10 cellular contexts compared by ENCODE assay signal in the genomic region with DNA sequence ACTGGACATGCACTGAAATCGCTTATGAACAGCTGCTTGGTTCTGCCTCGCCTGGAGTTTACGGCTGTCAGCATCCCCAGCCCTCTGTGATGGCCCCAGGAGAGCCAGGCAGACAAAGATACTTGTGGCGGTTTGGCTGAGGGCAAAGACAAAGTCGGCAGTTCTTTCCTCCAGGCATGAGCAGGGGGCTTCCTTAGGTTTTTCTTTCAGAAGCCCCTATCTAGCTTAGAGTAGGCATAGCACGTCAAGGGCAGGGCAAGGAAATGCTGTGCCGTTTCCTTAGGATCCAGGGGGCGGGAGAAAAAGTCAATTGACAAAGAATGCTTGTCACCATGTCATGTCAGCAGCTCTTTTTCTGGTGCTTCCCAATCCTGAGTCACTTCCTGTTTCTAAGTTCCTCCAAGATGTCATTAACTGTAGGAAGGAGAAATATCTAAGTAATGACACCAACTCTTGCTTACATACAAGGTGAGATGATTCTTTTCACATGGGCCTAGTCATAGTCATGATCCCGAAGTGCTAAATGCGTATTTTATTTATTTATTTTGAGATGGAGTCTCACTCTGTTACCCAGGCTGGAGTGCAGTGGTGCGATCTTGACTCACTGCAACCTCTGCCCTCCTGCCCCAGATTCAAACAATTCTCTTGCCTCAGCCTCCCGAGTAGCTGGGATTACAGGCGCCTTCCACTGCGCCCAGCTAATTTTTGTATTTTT. TPM values are rescaled to one million over a fixed set of nuclear protein-coding genes. Genes with fewer than 3 reads are reported as not detected.
DNase-seq lines count a peak whose midpoint lies in the region; ATAC-seq and TF ChIP-seq lines count a peak whose summit lies in the region.
"Had no signal": no experiment of that assay in that cellular context is flagged by ENCODE, and none has a peak within 500 bp of the region (broad histone marks: within the 10 kb centered on the region; RNA-seq: fewer than 3 reads in every experiment).

No MANE protein-coding gene starts in this region.

- in situ Hi-C loops in G401 (cut with HindIII; ENCODE audit: low sequenced_read_pairs): no loop called here

- no peak overlapping the region for H2BK5ac ChIP-seq in trophoblast cell (ENCODE audit: low read depth, low read length, poor library complexity)

- no CpG with 5 or more reads among the region's 14 CpGs for WGBS in trophoblast cell (ENCODE audit: extremely low coverage, insufficient coverage, insufficient read length)

- no peak overlapping the region for H2BK120ac ChIP-seq in trophoblast cell (ENCODE audit: insufficient read depth, low read length, poor library complexity)

- H3K14ac ChIP-seq in trophoblast cell (ENCODE audit: low read length): no peak overlapping the region

- H3K4ac ChIP-seq in trophoblast cell (ENCODE audit: low read depth, low read length): no peak overlapping the region

- H3K4me3 ChIP-seq in fibroblast of lung (replicated peaks in 1 of 4; ENCODE audit: control extremely low read depth in 1 of 4, insufficient read depth in 1 of 4, low read depth in 3 of 4, low read length in 4 of 4) (no peak overlapping the region), trophoblast cell (ENCODE audit: low read depth, low read length) (no peak overlapping the region)
- H3K4me3 ChIP-seq: adrenal gland had no signal

- H3K18ac ChIP-seq in trophoblast cell (ENCODE audit: low read length): no peak overlapping the region

- no peak overlapping the region for H2AFZ ChIP-seq in fibroblast of lung (ENCODE audit: low read length)
- no peak overlapping the region for H2AFZ ChIP-seq in trophoblast cell (ENCODE audit: insufficient read depth, low read length, poor library complexity)

- H3K79me2 ChIP-seq in fibroblast of lung (ENCODE audit: control insufficient read depth, insufficient read depth, low read length) (peaks cover 7% of the 10 kb centered on the region), trophoblast cell (ENCODE audit: control insufficient read depth, insufficient read depth, low read length, poor library complexity) (no peaks in the 10 kb centered on the region)

- no peaks in the 10 kb centered on the region for H4K20me1 ChIP-seq in fibroblast of lung (ENCODE audit: control insufficient read depth, extremely low read depth, insufficient read depth, low read length)

- H3K4me1 ChIP-seq in fibroblast of lung (ENCODE audit: control insufficient read depth, extremely low read depth, insufficient read depth, low read length): peaks cover 33% of the 10 kb centered on the region
- H3K4me1 ChIP-seq in trophoblast cell (ENCODE audit: control insufficient read depth in 1 of 2, insufficient read depth in 2 of 2, low read length in 2 of 2): peaks cover 5 to 10% of the 10 kb centered on the region in 2 experiments
- H3K4me1 ChIP-seq: adrenal gland had no signal

- no peaks in the 10 kb centered on the region for H3K27me3 ChIP-seq in fibroblast of lung (ENCODE audit: control insufficient read depth, insufficient read depth, low read length)
- no peaks in the 10 kb centered on the region for H3K27me3 ChIP-seq in trophoblast cell (ENCODE audit: insufficient read depth, low read length)
- H3K27me3 ChIP-seq: adrenal gland had no signal

- no peak overlapping the region for H4K12ac ChIP-seq in trophoblast cell (ENCODE audit: low read depth, low read length)

- no peak overlapping the region for H4K8ac ChIP-seq in trophoblast cell (ENCODE audit: low read depth, low read length)

- no peak for ATAC-seq in GM18519 (IDR thresholded peaks at IDR 0.05; ENCODE audit: low FRiP score, unreplicated experiment)
- ATAC-seq: stimulated activated memory B cell treated with anti-CD40 and anti-IgM and Interleukin-4, amounts not matched to agents 10 μg/mL and 1 μg/mL and 100 μg/mL, for 72 hours had no signal

- H2AK5ac ChIP-seq in trophoblast cell (ENCODE audit: low read length): no peak overlapping the region

- DNase-seq in G401 (ENCODE audit: low spot score): peak; percentile 43
- DNase-seq in RPMI7951 (ENCODE audit: low read depth): peak; percentile 91
- DNase-seq in fibroblast of lung (ENCODE audit: low read depth in 2 of 2): peak; percentile 86 to 96
- peak; percentile 44 to 64 for DNase-seq in trophoblast cell
- DNase-seq in GM19240 (ENCODE audit: insufficient read length, low spot score): no peak
- DNase-seq in putamen (ENCODE audit: low spot score): no peak
- DNase-seq in activated CD4-positive, alpha-beta T cell treated with anti-CD3 and anti-CD28 coated beads, Interleukin-2, amount 50 U/mL, for 48 hours: no peak

- H3K79me1 ChIP-seq in trophoblast cell (ENCODE audit: low read length): no peaks in the 10 kb centered on the region

- H3K27ac ChIP-seq in fibroblast of lung (ENCODE audit: insufficient read depth, low read length): peak overlapping the region; percentile 98
- no peak overlapping the region for H3K27ac ChIP-seq in trophoblast cell (ENCODE audit: low read depth, low read length)

- TF ChIP-seq CTCF in fibroblast of lung (conservative IDR thresholded peaks at IDR 0.05 in 1 of 2, IDR thresholded peaks at IDR 0.05 in 1 of 2; ENCODE audit: low read depth in 1 of 2, low read length in 2 of 2): no peak

- H3K9me3 ChIP-seq in fibroblast of lung (ENCODE audit: control insufficient read depth, insufficient read depth, low read depth, low read length) (no peaks in the 10 kb centered on the region), trophoblast cell (ENCODE audit: insufficient read depth, low read depth, low read length) (no peaks in the 10 kb centered on the region)
- H3K9me3 ChIP-seq: adrenal gland had no signal

- H3K4me2 ChIP-seq in fibroblast of lung (ENCODE audit: extremely low read depth, insufficient read depth, low read length) (peak overlapping the region; percentile 37), trophoblast cell (ENCODE audit: low read length) (no peak overlapping the region)

- H3K36me3 ChIP-seq in fibroblast of lung (ENCODE audit: control insufficient read depth, insufficient read depth, low read length): no peaks in the 10 kb centered on the region
- peaks cover 6 to 8% of the 10 kb centered on the region in 2 experiments for H3K36me3 ChIP-seq in trophoblast cell (ENCODE audit: control insufficient read depth in 1 of 2, insufficient read depth in 2 of 2, low read length in 2 of 2)
- H3K36me3 ChIP-seq: adrenal gland had no signal

- no peak overlapping the region for H2BK12ac ChIP-seq in trophoblast cell (ENCODE audit: low read length)

- H3K23ac ChIP-seq in trophoblast cell (ENCODE audit: low read length): no peak overlapping the region

- no peak overlapping the region for H4K91ac ChIP-seq in trophoblast cell (ENCODE audit: low read depth, low read length)

- H3K9ac ChIP-seq in fibroblast of lung (ENCODE audit: insufficient read depth, low read length) (peak overlapping the region; percentile 73), trophoblast cell (ENCODE audit: low read length) (no peak overlapping the region)

RNA-seq across cellular contexts. Expression of gene GJC1, which starts 35.2 kb away (rescaled TPM):
- total RNA-seq in G401 (2014; rRNA removed; shearing (Covaris generic)): 47.4 and 71.0 TPM in 2 replicates
- 16.3 and 19.3 TPM in 2 replicates for total RNA-seq in RPMI7951 (2014; rRNA removed; shearing (Covaris generic))
- total RNA-seq in fibroblast of lung: 19.3 and 33.9 TPM in 2 replicates
- 33.6 and 97.3 TPM in 2 replicates for polyA plus RNA-seq in fibroblast of lung
- polyA plus RNA-seq in fibroblast of lung (2012): 27.6 and 78.0 TPM in 2 replicates
- polyA minus RNA-seq in fibroblast of lung (ENCODE audit: low replicate concordance): 71.8 and 316 TPM in 2 replicates
- polyA plus RNA-seq in trophoblast cell (2013): 17.0 and 18.0 TPM in 2 replicates

RNA-seq across cellular contexts. Expression of gene ADAM11, which starts 36.1 kb away (rescaled TPM):
- 16.4 and 21.6 TPM in 2 replicates for total RNA-seq in G401 (2014; rRNA removed; shearing (Covaris generic))
- total RNA-seq in RPMI7951 (2014; rRNA removed; shearing (Covaris generic)): 0.10 and 0.12 TPM in 2 replicates
- total RNA-seq in fibroblast of lung: 0.51 and 0.66 TPM in 2 replicates
- polyA plus RNA-seq in fibroblast of lung: 0.18 and 0.52 TPM in 2 replicates
- polyA plus RNA-seq in fibroblast of lung (2012): 0.32 and 0.75 TPM in 2 replicates
- polyA minus RNA-seq in fibroblast of lung (ENCODE audit: low replicate concordance): 0.75 TPM in 1 of 2 replicates, not detected in the other
- polyA plus RNA-seq in trophoblast cell (2013): 0.34 and 0.47 TPM in 2 replicates

RNA-seq across cellular contexts. Expression of gene HIGD1B, which starts 52.8 kb away (rescaled TPM):
- total RNA-seq in G401 (2014; rRNA removed; shearing (Covaris generic)): not detected in 2 replicates
- total RNA-seq in RPMI7951 (2014; rRNA removed; shearing (Covaris generic)): not detected in 2 replicates
- total RNA-seq in fibroblast of lung: not detected in 2 replicates
- polyA plus RNA-seq in fibroblast of lung: 0.34 TPM in 1 of 2 replicates, not detected in the other
- 0.52 TPM in 1 of 2 replicates, not detected in the other for polyA plus RNA-seq in fibroblast of lung (2012)
- polyA minus RNA-seq in fibroblast of lung (ENCODE audit: low replicate concordance): not detected in 2 replicates
- not detected in 2 replicates for polyA plus RNA-seq in trophoblast cell (2013)

Comparison
In these comparisons a context has a peak if more than half of its experiments do, and no peak if none do; other contexts are left out.
1. DNase-seq: peak in G401 (single experiment), RPMI7951 (single experiment), fibroblast of lung (2 of 2) and trophoblast cell (2 of 2); none in GM19240 (single experiment), putamen (single experiment) and activated CD4-positive, alpha-beta T cell treated with anti-CD3 and anti-CD28 coated beads, Interleukin-2, amount 50 U/mL, for 48 hours (0 of 2).
2. RNA of gene ADAM11, which starts 36.1 kb away (total RNA-seq): 16.4 to 21.6 TPM in G401; 0.51 to 0.66 TPM in fibroblast of lung and 0.10 to 0.12 TPM in RPMI7951; every median in the first group is over 10 times any median in the second.